Comparison of ENCODE assay signal across 18 cellular contexts in the genomic region with DNA sequence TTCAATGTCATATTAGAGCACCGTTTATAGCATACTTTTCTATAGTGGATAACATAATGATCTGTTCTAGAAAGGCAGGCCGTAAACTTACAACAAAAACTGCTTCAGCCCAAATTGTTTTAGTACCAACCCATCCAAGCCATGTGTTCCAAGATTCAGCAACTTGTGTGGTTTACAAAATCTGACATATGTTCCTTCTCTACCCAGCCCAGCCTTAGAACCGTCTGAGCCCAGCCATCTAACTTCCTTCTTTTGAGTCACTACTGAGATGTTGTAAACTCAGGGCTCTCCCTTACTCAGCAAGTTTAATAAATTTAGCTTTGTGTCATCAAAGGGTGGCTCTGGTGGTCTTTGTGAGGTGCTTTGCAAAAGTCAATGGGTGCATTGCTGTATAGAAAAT. TPM values are rescaled to one million over a fixed set of nuclear protein-coding genes. Genes with fewer than 3 reads are reported as not detected.
A peak's percentile ranks its signal among the peaks of the same experiment; 100 is the strongest.
DNase-seq lines count a peak whose midpoint lies in the region; ATAC-seq and TF ChIP-seq lines count a peak whose summit lies in the region.
"Had no signal": no experiment of that assay in that cellular context is flagged by ENCODE, and none has a peak within 500 bp of the region (broad histone marks: within the 10 kb centered on the region; RNA-seq: fewer than 3 reads in every experiment).

No MANE protein-coding gene starts in this region.

- peak; percentile 49 for ATAC-seq in Right ventricle myocardium superior (ENCODE audit: poor library complexity)
- no peak for ATAC-seq in right cardiac atrium
- peak; percentile 65 for ATAC-seq in left lung
- ATAC-seq: activated naive CD4-positive, alpha-beta T cell treated with anti-CD3 and anti-CD28 coated beads, Interleukin-2, amount 50 U/mL, for 72 hours had no signal

- TF ChIP-seq CTCF in left lung (IDR thresholded peaks at IDR 0.05): no peak

- no peak for DNase-seq in Right ventricle myocardium superior
- no peak for DNase-seq in right cardiac atrium
- peak; percentile 79 for DNase-seq in SKM-1 treated with dmso at 0.1 percent for 144 hours (lab: John Stamatoyannopoulos, UW; ENCODE audit: unreplicated experiment)
- DNase-seq in left lung: no peak
- no peak for DNase-seq in NCI-H524 (lab: John Stamatoyannopoulos, UW)
- no peak for DNase-seq in NCI-H2107 treated with DMSO at 0.1 percent for 48 hours (lab: John Stamatoyannopoulos, UW; ENCODE audit: unreplicated experiment)
- no peak for DNase-seq in stimulated activated naive CD4-positive, alpha-beta T cell treated with Interleukin-2 at 50 U/mL for 16 hours (lab: John Stamatoyannopoulos, UW)
- no peak for DNase-seq in NCI-H526 (lab: John Stamatoyannopoulos, UW)
- DNase-seq: 8988T; activated CD4-positive, alpha-beta T cell treated with anti-CD3 and anti-CD28 coated beads for 1 hour; effector CD4-positive, alpha-beta T cell; HFFc6; NCI-H1930; NCI-H226; spleen had no signal

- H3K9me3 ChIP-seq in right cardiac atrium (ENCODE audit: control insufficient read depth, low read length) (no peaks in the 10 kb centered on the region), left lung (no peaks in the 10 kb centered on the region)
- H3K9me3 ChIP-seq: ascending aorta, spleen had no signal

- WGBS in right cardiac atrium: 74% methylated on average over 3 of the region's 3 CpGs

- H3K27ac ChIP-seq in right cardiac atrium (ENCODE audit: low read length) (no peak overlapping the region), left lung (peak overlapping the region in 1 of 2 donors; percentile 18)
- H3K27ac ChIP-seq: ascending aorta had no signal

- H3K36me3 ChIP-seq in left lung: no peaks in the 10 kb centered on the region
- H3K36me3 ChIP-seq: ascending aorta, spleen had no signal

- H3K4me1 ChIP-seq in right cardiac atrium (ENCODE audit: control insufficient read depth, insufficient read depth, low read length) (no peaks in the 10 kb centered on the region), left lung (no peaks in the 10 kb centered on the region)
- H3K4me1 ChIP-seq: ascending aorta, spleen had no signal

- H3K4me3 ChIP-seq in right cardiac atrium (ENCODE audit: low read length) (no peak overlapping the region), left lung (no peak overlapping the region)
- H3K4me3 ChIP-seq: ascending aorta, spleen had no signal

- intact Hi-C loops in Right ventricle myocardium superior (cut with DNase I): no loop called here
- intact Hi-C loops in right cardiac atrium (cut with DNase I): no loop called here
- intact Hi-C loops in left lung (cut with DNase I): no loop called here

- H3K27me3 ChIP-seq in right cardiac atrium (ENCODE audit: control insufficient read depth, insufficient read depth): no peaks in the 10 kb centered on the region
- H3K27me3 ChIP-seq in left lung: no peaks in the 10 kb centered on the region
- H3K27me3 ChIP-seq: ascending aorta had no signal

RNA-seq across cellular contexts. Expression of gene REPS2, which starts 32.4 kb away (rescaled TPM):
- total RNA-seq in Right ventricle myocardium superior: 11.3 TPM
- total RNA-seq in right cardiac atrium: 10 to 100 TPM in 2 of 4 donors, 1 to 10 TPM in 2; 8.1 to 10.4 (median 9.5) TPM
- polyA plus RNA-seq in right cardiac atrium: 3.4 TPM
- total RNA-seq in left lung: 10 to 100 TPM; 15.7 to 19.5 TPM
- total RNA-seq: activated T-helper 1 cell treated with anti-CD3 and anti-CD28 coated beads, Interleukin-12 subunit alpha, Interleukin-12 subunit beta, Interleukin-2, Interleukin-4 antibody, amounts not matched to agents 30 ng/mL and 10 ng/mL and 1 ng/mL, durations not matched to agents 14 hours and 24 hours and 36 hours had no signal

RNA-seq across cellular contexts. Expression of gene RBBP7, which starts 43.9 kb away (rescaled TPM):
- total RNA-seq in Right ventricle myocardium superior (110 TPM), right cardiac atrium (10 to 100 TPM; 86.9 to 99.3 (median 92.3) TPM), left lung (10 to 100 TPM; 70.4 to 82.6 TPM)
- polyA plus RNA-seq in right cardiac atrium: 118 TPM

Comparison
In these comparisons a context has a peak if more than half of its experiments do, and no peak if none do; other contexts are left out.
1. ATAC-seq: peak in Right ventricle myocardium superior (single experiment) and left lung (single experiment); none in right cardiac atrium (0 of 2).